21 cellular contexts compared by ENCODE assay signal in genomic region chr17:15123593-15124590, GRCh38.
DNase-seq lines count a peak whose midpoint lies in the region; ATAC-seq and TF ChIP-seq lines count a peak whose summit lies in the region.
"Had no signal": no experiment of that assay in that cellular context is flagged by ENCODE, and none has a peak within 500 bp of the region (broad histone marks: within the 10 kb centered on the region; RNA-seq: fewer than 3 reads in every experiment).

No MANE protein-coding gene starts in this region.

- no peak for ATAC-seq in HG02642 (IDR thresholded peaks at IDR 0.05; ENCODE audit: poor library complexity, unreplicated experiment)
- ATAC-seq: gastroesophageal sphincter, right cardiac atrium had no signal

- no peak overlapping the region for H2AFZ ChIP-seq in OCI-LY7 (ENCODE audit: low read length)

- H3K27me3 Mint-ChIP-seq in Calu3 (ENCODE audit: unreplicated experiment), result no peaks in the 10 kb centered on the region
- H3K27me3 Mint-ChIP-seq: activated CD4-positive, alpha-beta T cell treated with anti-CD3 and anti-CD28 coated beads, Interleukin-2, amount 10 ng/mL, durations not matched to agents 7 days and 5 days had no signal

- H3K4me3 ChIP-seq in skeletal muscle cell (ENCODE audit: low read depth, low read length) (no peak overlapping the region), OCI-LY7 (ENCODE audit: low read depth, low read length, poor library complexity, severe bottlenecking) (no peak overlapping the region)
- H3K4me3 ChIP-seq: gastroesophageal sphincter, lung had no signal

- CTCF ChIA-PET in OCI-LY7 (lab: Charles Lee; ENCODE audit: unreplicated experiment), result no interaction called here
- CTCF ChIA-PET in Calu3 (lab: Charles Lee), result no interaction called here

- no peaks in the 10 kb centered on the region for H3K4me1 ChIP-seq in OCI-LY7 (ENCODE audit: insufficient read depth, low read length, poor library complexity, severe bottlenecking)
- H3K4me1 ChIP-seq: gastroesophageal sphincter had no signal

- H3K4me3 Mint-ChIP-seq in Calu3 (ENCODE audit: low read depth, unreplicated experiment), result no peak overlapping the region
- H3K4me3 Mint-ChIP-seq: activated CD4-positive, alpha-beta T cell treated with anti-CD3 and anti-CD28 coated beads, Interleukin-2, amount 10 ng/mL, durations not matched to agents 7 days and 5 days; activated naive CD8-positive, alpha-beta T cell treated with anti-CD3 and anti-CD28 coated beads for 36 hours; CD4-positive, alpha-beta T cell had no signal

- POLR2A ChIA-PET in OCI-LY7 (lab: Charles Lee), result interaction anchor here (0.5 kb wide), 1 partner anchor 965 kb away, joined by 3 read pairs; no protein-coding TSS in a partner anchor

- no peak overlapping the region for H3K27ac Mint-ChIP-seq in Calu3 (ENCODE audit: unreplicated experiment)
- H3K27ac Mint-ChIP-seq: activated CD4-positive, alpha-beta T cell treated with anti-CD3 and anti-CD28 coated beads, Interleukin-2, amount 10 ng/mL, durations not matched to agents 7 days and 5 days; activated naive CD8-positive, alpha-beta T cell treated with anti-CD3 and anti-CD28 coated beads for 36 hours; CD4-positive, alpha-beta T cell had no signal

- no peaks in the 10 kb centered on the region for H3K9me3 Mint-ChIP-seq in Calu3 (ENCODE audit: low read depth, unreplicated experiment)
- H3K9me3 Mint-ChIP-seq: activated naive CD8-positive, alpha-beta T cell treated with anti-CD3 and anti-CD28 coated beads for 36 hours; CD4-positive, alpha-beta T cell had no signal

- no peaks in the 10 kb centered on the region for H3K36me3 ChIP-seq in OCI-LY7 (ENCODE audit: insufficient read depth, low read length)
- H3K36me3 ChIP-seq: gastroesophageal sphincter had no signal

- DNase-seq in ELF-1 (ENCODE audit: low read depth, low spot score) (peak; percentile 30), M059J (ENCODE audit: low read depth) (peak; percentile 27), fibroblast of gingiva (ENCODE audit: low read depth) (peak; percentile 67), skeletal muscle cell (ENCODE audit: low read depth) (peak; percentile 62), OCI-LY7 (ENCODE audit: low spot score) (no peak), Calu3 (no peak)
- DNase-seq: activated CD4-positive, alpha-beta T cell treated with anti-CD3 and anti-CD28 coated beads, Interleukin-2, amount 10 ng/mL, durations not matched to agents 7 days and 5 days; activated naive CD8-positive, alpha-beta T cell treated with anti-CD3 and anti-CD28 coated beads for 36 hours; activated T-cell treated with anti-CD3 and anti-CD28 coated beads, Interleukin-2, amount 50 U/mL, for 1 hour; caudate nucleus; CD4-positive, alpha-beta T cell; effector memory CD4-positive, alpha-beta T cell; Karpas-422; NCI-H1436; NCI-H345; right cardiac atrium; stimulated activated CD4-positive, alpha-beta T cell treated with anti-CD3 and anti-CD28 coated beads, Interleukin-2, amount 100 ng/mL, for 24 hours; T-helper 9 cell had no signal

- H3K9me3 ChIP-seq in OCI-LY7 (ENCODE audit: low read length), result no peaks in the 10 kb centered on the region
- H3K9me3 ChIP-seq: gastroesophageal sphincter had no signal

- BruUV-seq in OCI-LY7 (replicated peaks; lab: Mats Ljungman, UMichigan) (no TSS peak), Calu3 (replicated peaks; lab: Mats Ljungman, UMichigan) (no TSS peak)

- H3K4me2 ChIP-seq in OCI-LY7 (ENCODE audit: low read length), result no peak overlapping the region

- H4K20me1 ChIP-seq in OCI-LY7 (ENCODE audit: insufficient read depth, low read length), result no peaks in the 10 kb centered on the region

- H3K79me2 ChIP-seq in OCI-LY7 (ENCODE audit: insufficient read depth, low read depth, low read length), result no peaks in the 10 kb centered on the region

- intact Hi-C loops in OCI-LY7 (cut with micrococcal nuclease; ENCODE audit: unreplicated experiment), result no loop called here
- intact Hi-C loops in Calu3 (cut with micrococcal nuclease; ENCODE audit: unreplicated experiment), result no loop called here

- no peaks in the 10 kb centered on the region for H3K36me3 Mint-ChIP-seq in Calu3 (ENCODE audit: insufficient read depth, unreplicated experiment)
- H3K36me3 Mint-ChIP-seq: activated naive CD8-positive, alpha-beta T cell treated with anti-CD3 and anti-CD28 coated beads for 36 hours had no signal

- no peaks in the 10 kb centered on the region for H3K4me1 Mint-ChIP-seq in Calu3 (ENCODE audit: low read depth, unreplicated experiment)
- H3K4me1 Mint-ChIP-seq: activated CD4-positive, alpha-beta T cell treated with anti-CD3 and anti-CD28 coated beads, Interleukin-2, amount 10 ng/mL, durations not matched to agents 7 days and 5 days; activated naive CD8-positive, alpha-beta T cell treated with anti-CD3 and anti-CD28 coated beads for 36 hours had no signal

- H3K27ac ChIP-seq in OCI-LY7 (ENCODE audit: low read depth, low read length, poor library complexity, severe bottlenecking), result no peak overlapping the region
- H3K27ac ChIP-seq: gastroesophageal sphincter had no signal

- TF ChIP-seq CTCF in OCI-LY7 (conservative IDR thresholded peaks at IDR 0.05; ENCODE audit: low read length) (no peak), Calu3 (IDR thresholded peaks at IDR 0.05; ENCODE audit: unreplicated experiment) (no peak)

- no peaks in the 10 kb centered on the region for H3K9me2 ChIP-seq in OCI-LY7 (ENCODE audit: insufficient read depth, low read length)

Comparison
In these comparisons a context has a peak if more than half of its experiments do, and no peak if none do; other contexts are left out.
1. DNase-seq: peak in ELF-1 (single experiment), M059J (single experiment), fibroblast of gingiva (single experiment) and skeletal muscle cell (single experiment); none in OCI-LY7 (single experiment) and Calu3 (single experiment).